9 cellular contexts compared by ENCODE assay signal in the genomic region with DNA sequence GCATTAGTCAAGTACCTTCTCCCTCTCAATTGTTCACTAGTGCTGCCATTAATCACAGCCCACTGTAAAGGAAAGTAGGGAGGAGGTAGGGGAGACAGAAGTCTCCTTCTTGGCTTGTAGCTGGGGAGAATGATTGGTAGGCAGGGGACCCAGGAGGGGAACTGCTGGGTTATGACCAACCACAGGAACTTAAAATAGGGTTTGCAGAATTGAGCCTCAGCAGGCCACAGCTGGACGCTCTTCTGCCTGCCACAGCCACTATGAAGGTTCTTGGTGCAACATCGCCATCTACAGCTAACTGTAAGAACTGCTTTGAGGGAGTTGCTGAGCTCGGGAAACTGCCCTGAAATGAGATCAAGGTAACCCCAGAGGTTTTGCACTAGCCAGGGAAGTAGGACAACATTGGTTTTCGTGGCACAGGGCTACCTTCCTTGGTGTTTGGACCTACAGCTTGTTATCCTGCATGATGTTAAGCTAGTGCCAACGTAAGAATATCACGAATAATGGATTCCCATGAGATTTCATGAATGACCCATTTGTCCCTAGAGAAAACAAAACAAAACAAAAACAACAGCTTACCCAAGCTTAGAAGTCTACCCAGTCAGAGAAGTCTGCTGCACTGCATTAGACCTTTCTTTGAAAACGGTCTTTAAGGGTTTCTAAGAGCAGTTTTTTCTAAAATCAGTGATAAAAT.
DNase-seq lines count a peak whose midpoint lies in the region; ATAC-seq, FAIRE-seq and TF ChIP-seq lines count a peak whose summit lies in the region.
"Had no signal": no experiment of that assay in that cellular context is flagged by ENCODE, and none has a peak within 500 bp of the region (broad histone marks: within the 10 kb centered on the region; RNA-seq: fewer than 3 reads in every experiment).

No MANE protein-coding gene starts in this region.

- no peaks in the 10 kb centered on the region for H3K36me3 ChIP-seq in brain microvascular endothelial cell (replicated peaks)
- H3K36me3 ChIP-seq in thyroid gland = no peaks in the 10 kb centered on the region

- H3K4me3 ChIP-seq in brain microvascular endothelial cell (ENCODE audit: low read depth, low read length) = no peak overlapping the region
- no peak overlapping the region for H3K4me3 ChIP-seq in thyroid gland (replicated peaks in 1 of 3)

- DNase-seq in DMS 273 (lab: John Stamatoyannopoulos, UW; ENCODE audit: unreplicated experiment) = peak; percentile 66
- no peak for DNase-seq in DMS 273 treated with DMSO at 0.1 percent for 48 hours (lab: John Stamatoyannopoulos, UW)
- DNase-seq in NCI-H82 (lab: John Stamatoyannopoulos, UW) = peak; percentile 77
- DNase-seq in brain microvascular endothelial cell = peak; percentile 66
- peak; percentile 37 to 42 for DNase-seq in thyroid gland

- 4% methylated on average over 7 of the region's 7 CpGs for WGBS in thyroid gland, 2 donors

- intact Hi-C loops in thyroid gland (cut with DNase I) = no loop called here

- ATAC-seq in GM21381 (IDR thresholded peaks at IDR 0.05; ENCODE audit: unreplicated experiment) (peak; percentile 95), HG03520 (IDR thresholded peaks at IDR 0.05; ENCODE audit: unreplicated experiment) (peak; percentile 94)

- H3K27ac ChIP-seq in brain microvascular endothelial cell (no peak overlapping the region), thyroid gland (no peak overlapping the region)

- peak; percentile 95 for FAIRE-seq in islet of Langerhans (lab: Jason Lieb, UNC)
- FAIRE-seq: A204.1 had no signal

- no peak for TF ChIP-seq POLR2A in thyroid gland (IDR thresholded peaks at IDR 0.05)

- H3K27me3 ChIP-seq in brain microvascular endothelial cell (replicated peaks) (no peaks in the 10 kb centered on the region), thyroid gland (no peaks in the 10 kb centered on the region)

- no peaks in the 10 kb centered on the region for H3K4me1 ChIP-seq in thyroid gland

- no peaks in the 10 kb centered on the region for H3K9me3 ChIP-seq in thyroid gland

- TF ChIP-seq CTCF in brain microvascular endothelial cell (IDR thresholded peaks at IDR 0.05; ENCODE audit: low read depth, low read length, missing control alignments) = peak; percentile 83
- peak in 4 of 6 experiments; percentile 23 to 62 (median 39) for TF ChIP-seq CTCF in thyroid gland (IDR thresholded peaks at IDR 0.05)

- in situ Hi-C loops in brain microvascular endothelial cell (cut with HindIII; ENCODE audit: low pct_ligation_motif_present, low sequenced_read_pairs) = no loop called here
